Comparison of ENCODE assay signal across 9 cellular contexts in genomic region chr9:100700689-100701318, GRCh38.
DNase-seq lines count a peak whose midpoint lies in the region; ATAC-seq, FAIRE-seq and TF ChIP-seq lines count a peak whose summit lies in the region.
"Had no signal": no experiment of that assay in that cellular context is flagged by ENCODE, and none has a peak within 500 bp of the region (broad histone marks: within the 10 kb centered on the region; RNA-seq: fewer than 3 reads in every experiment).

No MANE protein-coding gene starts in this region.

- H3K27me3 ChIP-seq in Karpas-422 (ENCODE audit: low read length) = no peaks in the 10 kb centered on the region

- no peak overlapping the region for H3K27ac Mint-ChIP-seq in naive thymus-derived CD8-positive, alpha-beta T cell

- H3K4me1 ChIP-seq in Karpas-422 (ENCODE audit: low read length) = no peaks in the 10 kb centered on the region
- H3K4me1 ChIP-seq: parathyroid adenoma had no signal

- H3K27ac ChIP-seq in Karpas-422 (ENCODE audit: low read length) = no peak overlapping the region
- H3K27ac ChIP-seq in coronary artery = no peak overlapping the region
- H3K27ac ChIP-seq: parathyroid adenoma had no signal

- H3K4me1 Mint-ChIP-seq in naive thymus-derived CD8-positive, alpha-beta T cell = no peaks in the 10 kb centered on the region

- FAIRE-seq in islet of Langerhans (lab: Jason Lieb, UNC) = peak; percentile 30

- peaks cover 0 to 3% (median 0%) of the 10 kb centered on the region in 9 donors for H3K9me3 Mint-ChIP-seq in naive thymus-derived CD8-positive, alpha-beta T cell

- H3K4me2 ChIP-seq in Karpas-422 (ENCODE audit: low read depth, low read length, poor library complexity, severe bottlenecking) = no peak overlapping the region

- H3K9me2 ChIP-seq in Karpas-422 (replicated peaks; ENCODE audit: insufficient read depth, low read length) = no peaks in the 10 kb centered on the region

- H3K79me2 ChIP-seq in Karpas-422 (ENCODE audit: low read length) = no peaks in the 10 kb centered on the region
- H3K79me2 ChIP-seq: parathyroid adenoma had no signal

- TF ChIP-seq CTCF in coronary artery (IDR thresholded peaks at IDR 0.05) = no peak

- no peaks in the 10 kb centered on the region for H3K36me3 Mint-ChIP-seq in naive thymus-derived CD8-positive, alpha-beta T cell

- peaks cover 0 to 23% (median 0%) of the 10 kb centered on the region in 5 donors for H3K27me3 Mint-ChIP-seq in naive thymus-derived CD8-positive, alpha-beta T cell

- no peaks in the 10 kb centered on the region for H3K9me3 ChIP-seq in Karpas-422 (ENCODE audit: low read length)

- H3K36me3 ChIP-seq in Karpas-422 (ENCODE audit: insufficient read depth, low read length) = no peaks in the 10 kb centered on the region

- no peak overlapping the region for H2AFZ ChIP-seq in Karpas-422 (ENCODE audit: low read length)
- H2AFZ ChIP-seq: parathyroid adenoma had no signal

- DNase-seq in NCI-H524 (lab: John Stamatoyannopoulos, UW) (peak; percentile 47 to 70), NCI-H524 treated with DMSO at 0.1 percent for 48 hours (lab: John Stamatoyannopoulos, UW) (no peak), Karpas-422 (peak; percentile 75), coronary artery (ENCODE audit: low spot score) (no peak)
- DNase-seq in activated naive CD4-positive, alpha-beta T cell (lab: John Stamatoyannopoulos, UW) = no peak
- no peak for DNase-seq in naive thymus-derived CD8-positive, alpha-beta T cell

- H3K4me3 Mint-ChIP-seq in naive thymus-derived CD8-positive, alpha-beta T cell = no peak overlapping the region

- peak; percentile 68 for ATAC-seq in SK-N-SH treated with all-trans-retinoic acid at 6 μM for 48 hours
- no peak for ATAC-seq in naive thymus-derived CD8-positive, alpha-beta T cell

- no peak overlapping the region for H3K9ac ChIP-seq in Karpas-422 (ENCODE audit: low read length)
- H3K9ac ChIP-seq: parathyroid adenoma had no signal

- no peak overlapping the region for H3K4me3 ChIP-seq in Karpas-422 (ENCODE audit: low read length)
- no peak overlapping the region for H3K4me3 ChIP-seq in coronary artery

- POLR2A ChIA-PET in naive thymus-derived CD8-positive, alpha-beta T cell (lab: Charles Lee) = no interaction called here

- no peaks in the 10 kb centered on the region for H4K20me1 ChIP-seq in Karpas-422 (ENCODE audit: insufficient read depth, low read depth, low read length)

TF ChIP-seq in SK-N-SH treated with all-trans-retinoic acid at 6 μM for 48 hours, 23 proteins besides CTCF, POLR2A, EP300 and RAD21:
- TF ChIP-seq ZFP3 (CRISPR knock-in tag; IDR thresholded peaks at IDR 0.05) (no peak), CSDC2 (CRISPR knock-in tag; IDR thresholded peaks at IDR 0.05) (no peak), CREB5 (CRISPR knock-in tag; IDR thresholded peaks at IDR 0.05; ENCODE audit: low read depth) (no peak), POU6F1 (CRISPR knock-in tag; IDR thresholded peaks at IDR 0.05; ENCODE audit: borderline replicate concordance, low read depth) (no peak), ZNF70 (CRISPR knock-in tag; IDR thresholded peaks at IDR 0.05) (no peak), SNAI2 (CRISPR knock-in tag; IDR thresholded peaks at IDR 0.05) (no peak), ISL1 (CRISPR knock-in tag; IDR thresholded peaks at IDR 0.05) (no peak), TOX (CRISPR knock-in tag; IDR thresholded peaks at IDR 0.05; ENCODE audit: borderline replicate concordance) (no peak), TSHZ2 (CRISPR knock-in tag; IDR thresholded peaks at IDR 0.05) (no peak), ZC3H10 (CRISPR knock-in tag; IDR thresholded peaks at IDR 0.05) (no peak), ARNTL (CRISPR knock-in tag; IDR thresholded peaks at IDR 0.05; ENCODE audit: borderline replicate concordance, low read depth) (no peak), GLIS3 (CRISPR knock-in tag; IDR thresholded peaks at IDR 0.05) (no peak), ZNF565 (CRISPR knock-in tag; conservative IDR thresholded peaks at IDR 0.05; ENCODE audit: low read depth) (no peak)

Comparison
In these comparisons a context has a peak if more than half of its experiments do, and no peak if none do; other contexts are left out.
1. DNase-seq: peak in NCI-H524 (2 of 2) and Karpas-422 (single experiment); none in NCI-H524 treated with DMSO at 0.1 percent for 48 hours (single experiment), coronary artery (single experiment), activated naive CD4-positive, alpha-beta T cell (0 of 4) and naive thymus-derived CD8-positive, alpha-beta T cell (0 of 10).